ENCODE assay signal across 1 cellular context in the genomic region with DNA sequence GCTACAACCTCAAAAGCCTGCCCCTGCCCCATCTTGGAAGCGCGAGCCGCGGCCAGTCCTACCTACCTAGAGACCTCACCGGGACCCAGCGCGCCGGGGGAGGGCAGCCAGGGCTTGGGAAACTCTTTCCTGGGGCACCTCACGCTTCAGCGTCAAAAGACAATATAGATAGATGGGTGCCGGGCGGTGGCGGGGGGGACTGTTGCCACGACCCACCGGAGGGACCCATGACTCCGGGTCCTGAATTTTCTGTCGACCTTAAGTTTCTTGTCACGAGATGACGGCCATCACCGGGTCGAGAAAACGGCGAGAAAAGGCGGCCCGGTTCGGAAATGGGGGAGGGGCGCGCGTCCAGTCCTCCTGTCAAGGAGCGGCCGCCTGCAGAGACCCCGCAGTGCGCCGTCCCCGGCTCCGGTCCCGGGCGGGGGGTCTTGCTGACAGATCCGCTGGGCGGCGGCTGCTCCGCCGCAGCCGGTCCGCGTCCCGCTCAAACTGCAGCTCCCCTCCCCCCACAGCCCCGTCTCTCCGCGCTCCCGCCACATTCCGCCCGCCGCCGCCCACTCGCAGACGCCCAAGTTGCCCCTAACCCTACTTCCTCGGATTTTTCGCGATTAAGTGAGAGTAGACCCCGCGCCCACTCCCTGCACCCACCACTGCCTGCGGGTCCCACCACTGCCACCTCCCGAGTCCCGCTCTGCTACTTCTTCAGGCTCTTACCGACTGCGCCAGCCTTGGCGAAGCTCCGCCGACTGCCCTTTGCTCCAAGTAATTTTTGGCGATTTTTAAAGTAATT.
TF ChIP-seq lines count a peak whose summit lies in the region.

No MANE protein-coding gene starts in this region.

TF ChIP-seq in HCT116, 20 proteins besides CTCF, POLR2A, EP300 and RAD21 (continued from another document):
- no peak for TF ChIP-seq SRF (IDR thresholded peaks at IDR 0.05; ENCODE audit: low read depth)
TF ChIP-seq in HCT116: peak in this region for 1.
